In the genomic region with DNA sequence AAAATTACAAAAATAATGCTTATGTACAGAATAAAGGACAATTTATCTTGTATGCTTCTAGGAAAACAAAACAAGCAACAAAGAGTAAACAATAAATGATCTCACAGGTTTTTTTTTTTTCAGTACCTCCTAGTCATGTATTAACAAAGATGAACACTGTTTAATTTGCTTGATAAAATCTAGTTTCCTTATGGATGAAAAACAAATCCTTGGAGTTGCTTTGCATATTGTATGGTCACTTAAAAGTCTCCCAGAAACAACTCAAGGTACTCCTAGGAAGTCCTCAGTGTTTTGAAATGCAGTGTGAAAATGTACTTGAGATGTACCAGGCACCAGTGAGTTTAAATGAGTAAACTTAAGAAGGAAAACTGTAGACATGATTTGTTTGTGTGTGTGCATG, we compare ENCODE assay signal across 8 cellular contexts.
"Had no signal": no experiment of that assay in that cellular context is flagged by ENCODE, and none has a peak within 500 bp of the region (broad histone marks: within the 10 kb centered on the region; RNA-seq: fewer than 3 reads in every experiment).

No MANE protein-coding gene starts in this region.

- H3K9ac ChIP-seq: GM23248, KMS-11 had no signal

- DNase-seq: GM23248, GOT3, H7, KBM-7 had no signal

- H3K27ac ChIP-seq: GM23248, HL-60, KMS-11 had no signal

- H3K4me2 ChIP-seq: KMS-11 had no signal

- H3K36me3 ChIP-seq: HAP-1 had no signal

- H2AFZ ChIP-seq: GM23248 had no signal

- H3K9me3 ChIP-seq: HAP-1 had no signal

- H3K4me1 ChIP-seq: HAP-1 had no signal

- H3K4me3 ChIP-seq: GM23248, HAP-1 had no signal

- ATAC-seq: HepG2 had no signal
